ENCODE assay signal across 10 cellular contexts in genomic region chr4:146132445-146132844, GRCh38. TPM values are rescaled to one million over a fixed set of nuclear protein-coding genes. Genes with fewer than 3 reads are reported as not detected.
A peak's percentile ranks its signal among the peaks of the same experiment; 100 is the strongest.
DNase-seq lines count a peak whose midpoint lies in the region; ATAC-seq lines count a peak whose summit lies in the region.
"Had no signal": no experiment of that assay in that cellular context is flagged by ENCODE, and none has a peak within 500 bp of the region (broad histone marks: within the 10 kb centered on the region; RNA-seq: fewer than 3 reads in every experiment).

No MANE protein-coding gene starts in this region.

- peaks cover 7% of the 10 kb centered on the region for H3K27me3 Mint-ChIP-seq in activated naive CD4-positive, alpha-beta T cell treated with anti-CD3 and anti-CD28 coated beads for 36 hours (ENCODE audit: low read depth)
- H3K27me3 Mint-ChIP-seq in activated naive CD4-positive, alpha-beta T cell treated with anti-CD3 and anti-CD28 coated beads, Interleukin-2, amount 10 ng/mL, durations not matched to agents 7 days and 5 days: peaks cover 9% of the 10 kb centered on the region
- H3K27me3 Mint-ChIP-seq in stimulated activated memory B cell treated with anti-CD40 and anti-IgM and Interleukin-4, amounts not matched to agents 10 μg/mL and 1 μg/mL and 100 μg/mL, for 72 hours: no peaks in the 10 kb centered on the region
- H3K27me3 Mint-ChIP-seq: IgD-negative memory B cell had no signal

- ATAC-seq in HG02852 (IDR thresholded peaks at IDR 0.05; ENCODE audit: unreplicated experiment): peak; percentile 99
- ATAC-seq in activated CD4-positive, CD25-positive, alpha-beta regulatory T cell treated with anti-CD3 and anti-CD28 coated beads, Interleukin-2, amount 50 U/mL, for 24 hours: peak; percentile 96 to 98
- ATAC-seq in stimulated activated memory B cell treated with anti-CD40 and anti-IgM and Interleukin-4, amounts not matched to agents 10 μg/mL and 1 μg/mL and 100 μg/mL, for 72 hours: peak; percentile 97

- peaks cover 4% of the 10 kb centered on the region for H3K4me1 Mint-ChIP-seq in activated naive CD4-positive, alpha-beta T cell treated with anti-CD3 and anti-CD28 coated beads for 36 hours (ENCODE audit: low read depth)
- H3K4me1 Mint-ChIP-seq in activated naive CD4-positive, alpha-beta T cell treated with anti-CD3 and anti-CD28 coated beads, Interleukin-2, amount 10 ng/mL, durations not matched to agents 7 days and 5 days: no peaks in the 10 kb centered on the region
- H3K4me1 Mint-ChIP-seq in stimulated activated memory B cell treated with anti-CD40 and anti-IgM and Interleukin-4, amounts not matched to agents 10 μg/mL and 1 μg/mL and 100 μg/mL, for 72 hours: peaks cover 14% of the 10 kb centered on the region

- H3K9me3 Mint-ChIP-seq in activated naive CD4-positive, alpha-beta T cell treated with anti-CD3 and anti-CD28 coated beads for 36 hours: no peaks in the 10 kb centered on the region
- H3K9me3 Mint-ChIP-seq in activated naive CD4-positive, alpha-beta T cell treated with anti-CD3 and anti-CD28 coated beads, Interleukin-2, amount 10 ng/mL, durations not matched to agents 7 days and 5 days: no peaks in the 10 kb centered on the region
- H3K9me3 Mint-ChIP-seq in stimulated activated memory B cell treated with anti-CD40 and anti-IgM and Interleukin-4, amounts not matched to agents 10 μg/mL and 1 μg/mL and 100 μg/mL, for 72 hours: no peaks in the 10 kb centered on the region

- DNase-seq in activated naive CD4-positive, alpha-beta T cell treated with anti-CD3 and anti-CD28 coated beads for 36 hours: peak; percentile 60
- no peak for DNase-seq in activated naive CD4-positive, alpha-beta T cell treated with anti-CD3 and anti-CD28 coated beads, Interleukin-2, amount 10 ng/mL, durations not matched to agents 7 days and 5 days
- DNase-seq in Kasumi-1 (lab: John Stamatoyannopoulos, UW) (no peak), SKM-1 treated with dmso at 0.1 percent for 144 hours (lab: John Stamatoyannopoulos, UW; ENCODE audit: unreplicated experiment) (no peak), HCEC 1CT (no peak)
- DNase-seq: naive B cell had no signal

- CTCF ChIA-PET in activated naive CD4-positive, alpha-beta T cell treated with anti-CD3 and anti-CD28 coated beads for 36 hours (lab: Charles Lee): no interaction called here
- CTCF ChIA-PET in activated naive CD4-positive, alpha-beta T cell treated with anti-CD3 and anti-CD28 coated beads, Interleukin-2, amount 10 ng/mL, durations not matched to agents 7 days and 5 days (lab: Charles Lee): no interaction called here

- H3K36me3 Mint-ChIP-seq in activated naive CD4-positive, alpha-beta T cell treated with anti-CD3 and anti-CD28 coated beads for 36 hours (ENCODE audit: low read depth): no peaks in the 10 kb centered on the region
- H3K36me3 Mint-ChIP-seq in activated naive CD4-positive, alpha-beta T cell treated with anti-CD3 and anti-CD28 coated beads, Interleukin-2, amount 10 ng/mL, durations not matched to agents 7 days and 5 days: no peaks in the 10 kb centered on the region
- no peaks in the 10 kb centered on the region for H3K36me3 Mint-ChIP-seq in stimulated activated memory B cell treated with anti-CD40 and anti-IgM and Interleukin-4, amounts not matched to agents 10 μg/mL and 1 μg/mL and 100 μg/mL, for 72 hours
- H3K36me3 Mint-ChIP-seq: IgD-negative memory B cell, naive B cell had no signal

- no peak overlapping the region for H3K4me3 Mint-ChIP-seq in activated naive CD4-positive, alpha-beta T cell treated with anti-CD3 and anti-CD28 coated beads for 36 hours
- no peak overlapping the region for H3K4me3 Mint-ChIP-seq in activated naive CD4-positive, alpha-beta T cell treated with anti-CD3 and anti-CD28 coated beads, Interleukin-2, amount 10 ng/mL, durations not matched to agents 7 days and 5 days
- peak overlapping the region; percentile 20 for H3K4me3 Mint-ChIP-seq in stimulated activated memory B cell treated with anti-CD40 and anti-IgM and Interleukin-4, amounts not matched to agents 10 μg/mL and 1 μg/mL and 100 μg/mL, for 72 hours
- H3K4me3 Mint-ChIP-seq: naive B cell had no signal

- intact Hi-C loops in activated naive CD4-positive, alpha-beta T cell treated with anti-CD3 and anti-CD28 coated beads for 36 hours (cut with micrococcal nuclease): no loop called here

- H3K27ac Mint-ChIP-seq in activated naive CD4-positive, alpha-beta T cell treated with anti-CD3 and anti-CD28 coated beads for 36 hours: no peak overlapping the region
- H3K27ac Mint-ChIP-seq in activated naive CD4-positive, alpha-beta T cell treated with anti-CD3 and anti-CD28 coated beads, Interleukin-2, amount 10 ng/mL, durations not matched to agents 7 days and 5 days: no peak overlapping the region
- peak overlapping the region; percentile 12 for H3K27ac Mint-ChIP-seq in stimulated activated memory B cell treated with anti-CD40 and anti-IgM and Interleukin-4, amounts not matched to agents 10 μg/mL and 1 μg/mL and 100 μg/mL, for 72 hours
- H3K27ac Mint-ChIP-seq: IgD-negative memory B cell, naive B cell had no signal

RNA-seq across cellular contexts. Expression of gene LSM6, which starts 43.1 kb away (rescaled TPM):
- total RNA-seq in activated naive CD4-positive, alpha-beta T cell treated with anti-CD3 and anti-CD28 coated beads for 36 hours: 10 to 100 TPM; 62.9 to 65.8 TPM
